21 cellular contexts compared by ENCODE assay signal in the genomic region with DNA sequence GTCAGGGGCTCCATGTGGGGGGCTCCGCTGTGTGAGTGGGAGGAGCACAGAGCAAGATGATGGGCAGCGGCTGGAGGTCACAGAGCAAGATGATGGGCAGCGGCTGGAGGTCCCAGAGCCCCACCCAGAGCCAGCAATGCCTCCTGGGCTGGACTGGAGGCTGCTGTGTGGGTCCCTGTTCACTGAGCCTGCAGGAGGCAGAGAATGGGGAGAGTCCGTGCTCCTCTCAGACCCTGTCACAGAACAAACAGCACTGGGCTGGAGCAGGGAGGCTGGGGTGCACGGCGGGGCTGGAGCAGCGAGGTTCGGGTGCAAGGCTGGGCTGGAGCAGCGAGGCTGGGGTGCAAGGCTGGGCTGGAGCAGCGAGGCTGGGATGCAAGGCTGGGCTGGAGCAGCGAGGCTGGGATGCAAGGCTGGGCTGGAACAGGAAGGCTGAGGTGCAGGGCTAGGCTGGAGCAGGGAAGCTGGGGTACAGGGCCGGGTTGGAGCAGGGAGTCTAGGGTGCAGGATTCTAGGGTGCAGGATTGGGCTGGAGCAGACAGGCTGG.
"Had no signal": no experiment of that assay in that cellular context is flagged by ENCODE, and none has a peak within 500 bp of the region (broad histone marks: within the 10 kb centered on the region; RNA-seq: fewer than 3 reads in every experiment).

No MANE protein-coding gene starts in this region.

- H3K4me1 ChIP-seq: foreskin keratinocyte, parathyroid adenoma, right lobe of liver had no signal

- H3K4me3 ChIP-seq: colonic mucosa, psoas muscle, right lobe of liver, suprapubic skin, tibial artery, upper lobe of right lung had no signal

- H3K27me3 ChIP-seq: colonic mucosa, foreskin keratinocyte, right lobe of liver, upper lobe of right lung had no signal

- FAIRE-seq: endothelial cell of umbilical vein had no signal

- H3K9me3 Mint-ChIP-seq: endodermal cell; naive thymus-derived CD4-positive, alpha-beta T cell had no signal

- DNase-seq: colonic mucosa; effector CD4-positive, alpha-beta T cell; endodermal cell; erythroblast; foreskin keratinocyte; hippocampal formation; left colon; mammary epithelial cell; naive thymus-derived CD4-positive, alpha-beta T cell; occipital lobe; stimulated activated CD4-positive, alpha-beta T cell treated with anti-CD3 and anti-CD28 coated beads, Interleukin-15, amount 100 ng/mL, for 24 hours; stimulated activated CD4-positive, alpha-beta T cell treated with anti-CD3 and anti-CD28 coated beads, Interleukin-1b, Interleukin-23, amount 100 ng/mL, for 48 hours; stimulated activated CD4-positive, alpha-beta T cell treated with anti-CD3 and anti-CD28 coated beads, Interleukin-4, amount 100 ng/mL, for 24 hours; stimulated activated naive CD4-positive, alpha-beta T cell treated with Interleukin-2 at 50 U/mL for 16 hours; upper lobe of right lung had no signal

- H3K9ac ChIP-seq: parathyroid adenoma had no signal

- H3K9me3 ChIP-seq: colonic mucosa, psoas muscle, right lobe of liver, suprapubic skin, tibial artery, upper lobe of right lung had no signal

- H3K27me3 Mint-ChIP-seq: naive thymus-derived CD4-positive, alpha-beta T cell had no signal

- H2AFZ ChIP-seq: parathyroid adenoma had no signal

- H3K79me2 ChIP-seq: parathyroid adenoma had no signal

- H3K27ac ChIP-seq: colonic mucosa, foreskin keratinocyte, parathyroid adenoma, psoas muscle, right lobe of liver, suprapubic skin, tibial artery, upper lobe of right lung had no signal

- H3K4me3 Mint-ChIP-seq: endodermal cell; naive thymus-derived CD4-positive, alpha-beta T cell had no signal

- ATAC-seq: foreskin keratinocyte; left colon; naive thymus-derived CD4-positive, alpha-beta T cell; psoas muscle; right lobe of liver; upper lobe of right lung had no signal

- H3K27ac Mint-ChIP-seq: endodermal cell had no signal

- H3K36me3 ChIP-seq: colonic mucosa, right lobe of liver, suprapubic skin, tibial artery, upper lobe of right lung had no signal
